ENCODE assay signal across 9 cellular contexts in genomic region chr17:81398170-81398854, GRCh38. TPM values are rescaled to one million over a fixed set of nuclear protein-coding genes. Genes with fewer than 3 reads are reported as not detected.
DNase-seq lines count a peak whose midpoint lies in the region; ATAC-seq and TF ChIP-seq lines count a peak whose summit lies in the region.
"Had no signal": no experiment of that assay in that cellular context is flagged by ENCODE, and none has a peak within 500 bp of the region (broad histone marks: within the 10 kb centered on the region; RNA-seq: fewer than 3 reads in every experiment).

No MANE protein-coding gene starts in this region.

- CTCF ChIA-PET in RWPE1 (lab: Yijun Ruan, JAX): interaction anchor here (1.5 to 2.8 kb wide), 3 partner anchors 86 to 143 kb away, joined by 4 to 12 read pairs (median 7); no protein-coding TSS in a partner anchor

- WGBS in esophagus, 2 donors: 4 to 17% methylated on average over 45 to 49 of the region's 49 CpGs

- peak overlapping the region; percentile 47 for H2AFZ ChIP-seq in osteoblast (ENCODE audit: low read length)

- peak overlapping the region; percentile 95 for H3K4me2 ChIP-seq in osteoblast (ENCODE audit: insufficient read depth, low read length)

- TF ChIP-seq CTCF in RWPE1 (conservative IDR thresholded peaks at IDR 0.05; ENCODE audit: low read depth): no peak
- TF ChIP-seq CTCF in osteoblast (IDR thresholded peaks at IDR 0.05; ENCODE audit: extremely low read depth, low read depth, low read length): no peak

- no peaks in the 10 kb centered on the region for H3K36me3 ChIP-seq in esophagus (ENCODE audit: control insufficient read depth in 2 of 2, insufficient read depth in 2 of 2, low read length in 1 of 2)
- H3K36me3 ChIP-seq in osteoblast (ENCODE audit: insufficient read depth, low read length): no peaks in the 10 kb centered on the region

- H3K79me2 ChIP-seq in osteoblast (ENCODE audit: insufficient read depth, low read length): peaks cover 74% of the 10 kb centered on the region

- H3K9me3 ChIP-seq in esophagus (ENCODE audit: control insufficient read depth in 2 of 2, insufficient read depth in 1 of 2, low read depth in 1 of 2, low read length in 1 of 2): no peaks in the 10 kb centered on the region
- H3K9me3 ChIP-seq in osteoblast (ENCODE audit: low read depth, low read length): no peaks in the 10 kb centered on the region

- no peak for ATAC-seq in GM19397 (IDR thresholded peaks at IDR 0.05; ENCODE audit: unreplicated experiment)
- no peak for ATAC-seq in HG03354 (IDR thresholded peaks at IDR 0.05; ENCODE audit: poor library complexity, severe bottlenecking, unreplicated experiment)

- H3K27me3 ChIP-seq in esophagus (ENCODE audit: control insufficient read depth in 1 of 2, insufficient read depth in 2 of 2, low read length in 2 of 2) (no peaks in the 10 kb centered on the region), osteoblast (ENCODE audit: insufficient read depth, low read length) (no peaks in the 10 kb centered on the region)

- POLR2A ChIA-PET in RWPE1 (lab: Yijun Ruan, JAX; ENCODE audit: low non-redundant PET): interaction anchor here (0.7 to 2.1 kb wide), 3 partner anchors 21 to 69 kb away, joined by 3 to 7 read pairs (median 3); no protein-coding TSS in a partner anchor

- H3K4me1 ChIP-seq in esophagus (ENCODE audit: control insufficient read depth in 2 of 2, insufficient read depth in 2 of 2, low read length in 1 of 2) (peaks cover 5 to 14% of the 10 kb centered on the region in 2 donors), osteoblast (ENCODE audit: insufficient read depth, low read length) (peaks cover 44% of the 10 kb centered on the region)

- H4K20me1 ChIP-seq in osteoblast (ENCODE audit: insufficient read depth, low read length): peaks cover 8% of the 10 kb centered on the region

- peak overlapping the region; percentile 61 to 77 for H3K4me3 ChIP-seq in esophagus (ENCODE audit: low read depth in 1 of 2, low read length in 2 of 2)
- H3K4me3 ChIP-seq in osteoblast (ENCODE audit: insufficient read depth, low read length): peak overlapping the region; percentile 84

- DNase-seq in GF-D8 (lab: John Stamatoyannopoulos, UW): peak; percentile 40
- no peak for DNase-seq in RWPE1 (ENCODE audit: low spot score)
- peak; percentile 91 for DNase-seq in osteoblast (ENCODE audit: insufficient read length, low spot score, missing footprints)
- DNase-seq in COR-L47 (lab: John Stamatoyannopoulos, UW): no peak
- no peak for DNase-seq in activated CD4-positive, alpha-beta T cell treated with anti-CD3 and anti-CD28 coated beads for 48 hours

- H3K27ac ChIP-seq in RWPE1 (peak overlapping the region; percentile 94), esophagus (ENCODE audit: low read depth in 2 of 2, low read length in 1 of 2) (peak overlapping the region; percentile 88 to 94), osteoblast (ENCODE audit: low read depth, low read length) (peak overlapping the region; percentile 86)
- H3K27ac ChIP-seq: KMS-11 had no signal

RNA-seq across cellular contexts. Expression of gene BAHCC1, which starts 3.1 kb away (rescaled TPM):
- 1 to 10 TPM; 3.0 to 9.1 TPM for polyA plus RNA-seq in esophagus
- 11.2 and 11.5 TPM in 2 replicates for total RNA-seq in osteoblast

Comparison
In these comparisons a context has a peak if more than half of its experiments do, and no peak if none do; other contexts are left out.
1. DNase-seq: peak in GF-D8 (single experiment) and osteoblast (single experiment); none in RWPE1 (single experiment), COR-L47 (single experiment) and activated CD4-positive, alpha-beta T cell treated with anti-CD3 and anti-CD28 coated beads for 48 hours (single experiment).
2. Peak in every context shown above with its lines, with median percentiles within 50 percentile points of each other: H3K27ac ChIP-seq.